Comparison of ENCODE assay signal across 11 cellular contexts in the genomic region with DNA sequence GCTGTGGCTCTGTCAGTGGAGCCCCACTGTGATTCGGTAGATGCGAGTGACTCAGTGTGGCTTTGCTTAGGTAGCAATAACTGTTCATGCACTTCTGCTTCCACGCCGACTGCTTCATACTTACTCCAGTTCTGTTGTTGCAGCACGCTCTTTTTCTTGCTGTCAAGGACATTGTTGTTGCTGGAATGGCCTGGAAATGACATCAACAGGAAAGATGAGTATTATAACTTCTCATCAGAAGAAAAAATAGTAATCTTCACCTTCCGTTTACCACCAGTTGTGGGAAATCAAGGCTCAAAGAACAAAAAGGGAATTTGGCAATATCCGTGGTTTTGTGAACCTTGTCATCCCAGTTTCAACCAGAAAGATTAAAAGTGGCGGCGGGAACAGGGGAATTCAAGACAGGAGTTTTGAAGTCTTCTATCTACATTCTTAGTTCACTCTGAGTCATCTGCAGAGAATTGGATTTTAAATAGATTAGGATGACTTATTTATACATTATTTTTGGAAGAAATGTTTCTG. TPM values are rescaled to one million over a fixed set of nuclear protein-coding genes. Genes with fewer than 3 reads are reported as not detected.
DNase-seq lines count a peak whose midpoint lies in the region; ATAC-seq and TF ChIP-seq lines count a peak whose summit lies in the region.
"Had no signal": no experiment of that assay in that cellular context is flagged by ENCODE, and none has a peak within 500 bp of the region (broad histone marks: within the 10 kb centered on the region; RNA-seq: fewer than 3 reads in every experiment).

No MANE protein-coding gene starts in this region.

- H3K4me1 Mint-ChIP-seq in dendritic cell treated with granulocyte-macrophage colony-stimulating factor and Interleukin-4, amounts not matched to agents 40 ng/mL and 50 ng/mL, for 4 days (ENCODE audit: low read depth), result peaks cover 55% of the 10 kb centered on the region

- H3K27ac ChIP-seq in uterus, result no peak overlapping the region

- no peak for TF ChIP-seq CTCF in uterus (IDR thresholded peaks at IDR 0.05)

- no peaks in the 10 kb centered on the region for H3K9me3 Mint-ChIP-seq in dendritic cell treated with granulocyte-macrophage colony-stimulating factor and Interleukin-4, amounts not matched to agents 40 ng/mL and 50 ng/mL, for 4 days

- TF ChIP-seq POLR2A in uterus (IDR thresholded peaks at IDR 0.05), result no peak

- H3K27me3 Mint-ChIP-seq in dendritic cell treated with granulocyte-macrophage colony-stimulating factor and Interleukin-4, amounts not matched to agents 40 ng/mL and 50 ng/mL, for 4 days, result no peaks in the 10 kb centered on the region

- H3K36me3 ChIP-seq in uterus, result no peaks in the 10 kb centered on the region

- no peaks in the 10 kb centered on the region for H3K36me3 Mint-ChIP-seq in dendritic cell treated with granulocyte-macrophage colony-stimulating factor and Interleukin-4, amounts not matched to agents 40 ng/mL and 50 ng/mL, for 4 days (ENCODE audit: low read depth)

- peak overlapping the region; percentile 23 for H3K4me3 Mint-ChIP-seq in dendritic cell treated with granulocyte-macrophage colony-stimulating factor and Interleukin-4, amounts not matched to agents 40 ng/mL and 50 ng/mL, for 4 days

- no peak for ATAC-seq in HG03354 (IDR thresholded peaks at IDR 0.05; ENCODE audit: poor library complexity, severe bottlenecking, unreplicated experiment)

- H3K4me1 ChIP-seq in uterus, result no peaks in the 10 kb centered on the region

- H3K4me3 ChIP-seq in uterus, result no peak overlapping the region

- DNase-seq in EL (peak; percentile 73), NOMO-1 treated with DMSO at 0.1 percent for 48 hours (lab: John Stamatoyannopoulos, UW; ENCODE audit: unreplicated experiment) (peak; percentile 90), non-pigmented ciliary epithelial cell (ENCODE audit: low read depth) (peak; percentile 87), posterior cingulate gyrus (no peak), retina (no peak), uterus (no peak)
- DNase-seq: NCI-H1694 treated with DMSO at 0.1 percent for 48 hours had no signal

- intact Hi-C loops in dendritic cell treated with granulocyte-macrophage colony-stimulating factor and Interleukin-4, amounts not matched to agents 40 ng/mL and 50 ng/mL, for 4 days (cut with micrococcal nuclease), result loop anchor here (1.0 to 2.0 kb wide), 2 partner anchors 14 to 36 kb away; no protein-coding TSS in a partner anchor
- intact Hi-C loops in posterior cingulate gyrus (cut with DNase I), result no loop called here
- intact Hi-C loops in uterus (cut with DNase I; ENCODE audit: low total_unique reads), result no loop called here

- no peaks in the 10 kb centered on the region for H3K9me3 ChIP-seq in uterus

- peak overlapping the region; percentile 89 for H3K27ac Mint-ChIP-seq in dendritic cell treated with granulocyte-macrophage colony-stimulating factor and Interleukin-4, amounts not matched to agents 40 ng/mL and 50 ng/mL, for 4 days

- H3K27me3 ChIP-seq in uterus, result no peaks in the 10 kb centered on the region

RNA-seq across cellular contexts. Expression of gene TM4SF20, which starts 8.3 kb away (rescaled TPM):
- total RNA-seq in uterus, result not detected
- total RNA-seq: lower leg skin, SK-MEL-5 had no signal

RNA-seq across cellular contexts. Expression of gene SCYGR1, which starts 16.9 kb away (rescaled TPM):
- not detected for total RNA-seq in uterus
- total RNA-seq: lower leg skin, SK-MEL-5 had no signal

RNA-seq across cellular contexts. Expression of gene MFF, which starts 45.8 kb away (rescaled TPM):
- total RNA-seq in uterus, result 10 to 100 TPM; 15.1 to 99.1 (median 88.3) TPM

Comparison
In these comparisons a context has a peak if more than half of its experiments do, and no peak if none do; other contexts are left out.
1. DNase-seq: peak in EL (single experiment), NOMO-1 treated with DMSO at 0.1 percent for 48 hours (single experiment) and non-pigmented ciliary epithelial cell (single experiment); none in posterior cingulate gyrus (0 of 10), retina (single experiment) and uterus (0 of 2).